11 cellular contexts compared by ENCODE assay signal in the genomic region with DNA sequence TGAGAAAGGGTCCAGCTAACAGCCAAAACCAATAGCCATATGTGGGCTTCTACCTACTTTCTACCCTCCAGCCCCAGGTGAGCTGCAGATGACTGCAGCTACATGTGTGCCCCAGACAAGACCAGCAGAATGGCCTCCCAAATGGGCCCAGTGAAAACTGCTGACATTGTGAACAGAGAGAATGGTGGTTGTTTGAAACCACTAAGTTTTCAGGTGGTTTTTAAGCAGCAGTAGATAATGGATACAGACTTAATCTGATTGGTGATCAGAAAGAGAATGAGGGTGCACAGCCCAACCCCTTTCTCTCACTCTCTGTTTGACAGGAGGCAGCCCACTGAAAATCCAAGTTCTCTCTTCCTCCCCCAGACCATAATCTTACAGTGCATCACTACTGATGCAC. TPM values are rescaled to one million over a fixed set of nuclear protein-coding genes. Genes with fewer than 3 reads are reported as not detected.
DNase-seq lines count a peak whose midpoint lies in the region; ATAC-seq and TF ChIP-seq lines count a peak whose summit lies in the region.
"Had no signal": no experiment of that assay in that cellular context is flagged by ENCODE, and none has a peak within 500 bp of the region (broad histone marks: within the 10 kb centered on the region; RNA-seq: fewer than 3 reads in every experiment).

No MANE protein-coding gene starts in this region.

- H3K23ac ChIP-seq in trophoblast cell (ENCODE audit: low read length): no peak overlapping the region

- H4K20me1 ChIP-seq in GM23338 (replicated peaks; ENCODE audit: insufficient read depth): no peaks in the 10 kb centered on the region

- H4K12ac ChIP-seq in trophoblast cell (ENCODE audit: low read depth, low read length): no peak overlapping the region

- H3K14ac ChIP-seq in trophoblast cell (ENCODE audit: low read length): no peak overlapping the region

- no peaks in the 10 kb centered on the region for H3K9me3 Mint-ChIP-seq in GM23338
- H3K9me3 Mint-ChIP-seq in mesothelial cell of epicardium: no peaks in the 10 kb centered on the region
- H3K9me3 Mint-ChIP-seq in naive thymus-derived CD8-positive, alpha-beta T cell: no peaks in the 10 kb centered on the region

- H3F3A ChIP-seq in GM23338 (replicated peaks; ENCODE audit: low read depth): no peaks in the 10 kb centered on the region

- H3K9ac ChIP-seq in trophoblast cell (ENCODE audit: low read length): no peak overlapping the region

- H4K8ac ChIP-seq in trophoblast cell (ENCODE audit: low read depth, low read length): no peak overlapping the region

- H3K4me1 ChIP-seq in GM23338 (ENCODE audit: insufficient read depth) (no peaks in the 10 kb centered on the region), trophoblast cell (ENCODE audit: control insufficient read depth in 1 of 2, insufficient read depth in 2 of 2, low read length in 2 of 2) (no peaks in the 10 kb centered on the region)

- no peak overlapping the region for H3K18ac ChIP-seq in trophoblast cell (ENCODE audit: low read length)

- H3K4me3 Mint-ChIP-seq in GM23338 (no peak overlapping the region), mesothelial cell of epicardium (no peak overlapping the region)
- peak overlapping the region in 1 of 10 donors; percentile 23 for H3K4me3 Mint-ChIP-seq in naive thymus-derived CD8-positive, alpha-beta T cell
- H3K4me3 Mint-ChIP-seq: B cell had no signal

- H2BK120ac ChIP-seq in trophoblast cell (ENCODE audit: insufficient read depth, low read length, poor library complexity): no peak overlapping the region

- TF ChIP-seq CTCF in GM06990 (IDR thresholded peaks at IDR 0.05; ENCODE audit: insufficient read depth, low read length, poor library complexity, severe bottlenecking) (no peak), GM23338 (conservative IDR thresholded peaks at IDR 0.05; ENCODE audit: low read depth in 2 of 2) (no peak), mesothelial cell of epicardium (IDR thresholded peaks at IDR 0.05; ENCODE audit: unreplicated experiment) (no peak)

- H2AFZ ChIP-seq in GM23338 (0 out of 2 replicates have a peak overlapping the region, but pooled peaks have one; percentile 36), trophoblast cell (ENCODE audit: insufficient read depth, low read length, poor library complexity) (no peak overlapping the region)

- H4K91ac ChIP-seq in trophoblast cell (ENCODE audit: low read depth, low read length): no peak overlapping the region

- H3K27ac ChIP-seq in GM23338 (ENCODE audit: low read depth) (no peak overlapping the region), trophoblast cell (ENCODE audit: low read depth, low read length) (no peak overlapping the region)

- H3K36me3 Mint-ChIP-seq in GM23338 (ENCODE audit: low read depth) (no peaks in the 10 kb centered on the region), mesothelial cell of epicardium (no peaks in the 10 kb centered on the region)
- H3K36me3 Mint-ChIP-seq in naive thymus-derived CD8-positive, alpha-beta T cell: no peaks in the 10 kb centered on the region

- H3K27me3 ChIP-seq in GM06990 (replicated peaks; ENCODE audit: control insufficient read depth, insufficient read depth, low read length): no peaks in the 10 kb centered on the region
- H3K27me3 ChIP-seq in GM23338 (ENCODE audit: insufficient read depth): no peaks in the 10 kb centered on the region
- no peaks in the 10 kb centered on the region for H3K27me3 ChIP-seq in trophoblast cell (ENCODE audit: insufficient read depth, low read length)

- H2BK12ac ChIP-seq in trophoblast cell (ENCODE audit: low read length): no peak overlapping the region

- POLR2A ChIA-PET in naive thymus-derived CD8-positive, alpha-beta T cell (lab: Charles Lee): no interaction called here

- H3K27ac Mint-ChIP-seq in GM23338 (no peak overlapping the region), mesothelial cell of epicardium (no peak overlapping the region)
- peak overlapping the region in 2 of 10 donors; percentile 33 to 47 for H3K27ac Mint-ChIP-seq in naive thymus-derived CD8-positive, alpha-beta T cell
- H3K27ac Mint-ChIP-seq: B cell had no signal

- peaks cover 4% of the 10 kb centered on the region for H3K27me3 Mint-ChIP-seq in GM23338 (ENCODE audit: insufficient read depth, low read depth, poor library complexity)
- H3K27me3 Mint-ChIP-seq in mesothelial cell of epicardium (ENCODE audit: low read depth): no peaks in the 10 kb centered on the region
- H3K27me3 Mint-ChIP-seq in naive thymus-derived CD8-positive, alpha-beta T cell: peaks cover 3 to 9% (median 6%) of the 10 kb centered on the region in 5 donors

- ATAC-seq in GM18907 (IDR thresholded peaks at IDR 0.05; ENCODE audit: unreplicated experiment) (peak; percentile 99), GM23338 (no peak), HG03432 (IDR thresholded peaks at IDR 0.05; ENCODE audit: unreplicated experiment) (peak; percentile 88)
- ATAC-seq in naive thymus-derived CD8-positive, alpha-beta T cell: no peak

- H2AK5ac ChIP-seq in trophoblast cell (ENCODE audit: low read length): no peak overlapping the region

- H3K4me2 ChIP-seq in GM23338 (no peak overlapping the region), trophoblast cell (ENCODE audit: low read length) (no peak overlapping the region)

- H2BK5ac ChIP-seq in trophoblast cell (ENCODE audit: low read depth, low read length, poor library complexity): no peak overlapping the region

- H3K36me3 ChIP-seq in GM06990 (ENCODE audit: control insufficient read depth, insufficient read depth, low read length) (no peaks in the 10 kb centered on the region), GM23338 (ENCODE audit: insufficient read depth) (no peaks in the 10 kb centered on the region), trophoblast cell (ENCODE audit: control insufficient read depth in 1 of 2, insufficient read depth in 2 of 2, low read length in 2 of 2) (no peaks in the 10 kb centered on the region)

- no peaks in the 10 kb centered on the region for H3K9me3 ChIP-seq in trophoblast cell (ENCODE audit: insufficient read depth, low read depth, low read length)

- H3K4me3 ChIP-seq in GM06990 (replicated peaks; ENCODE audit: low read depth, low read length) (no peak overlapping the region), GM23338 (no peak overlapping the region), trophoblast cell (ENCODE audit: low read depth, low read length) (no peak overlapping the region)

- DNase-seq in GM06990 (ENCODE audit: extremely low read depth, insufficient read length) (peak; percentile 42), GM23338 (ENCODE audit: low spot score) (no peak), trophoblast cell (no peak), mesothelial cell of epicardium (ENCODE audit: low spot score in 2 of 2, unreplicated experiment in 2 of 2) (no peak), COLO829 (ENCODE audit: low spot score) (no peak)
- DNase-seq in naive thymus-derived CD8-positive, alpha-beta T cell: no peak
- DNase-seq: erythroblast, KBM-7 had no signal

- no peaks in the 10 kb centered on the region for H3K79me2 ChIP-seq in GM23338 (replicated peaks; ENCODE audit: insufficient read depth)
- H3K79me2 ChIP-seq in trophoblast cell (ENCODE audit: control insufficient read depth, insufficient read depth, low read length, poor library complexity): no peaks in the 10 kb centered on the region

- peaks cover 4% of the 10 kb centered on the region; the same call in 1 of the 2 replicates for H3K9me2 ChIP-seq in GM23338 (ENCODE audit: insufficient read depth)

- H3K4ac ChIP-seq in trophoblast cell (ENCODE audit: low read depth, low read length): no peak overlapping the region

- no peaks in the 10 kb centered on the region for H3K79me1 ChIP-seq in trophoblast cell (ENCODE audit: low read length)

- H3K4me1 Mint-ChIP-seq in GM23338 (no peaks in the 10 kb centered on the region), mesothelial cell of epicardium (no peaks in the 10 kb centered on the region)
- H3K4me1 Mint-ChIP-seq in naive thymus-derived CD8-positive, alpha-beta T cell: peaks cover 0 to 2% (median 0%) of the 10 kb centered on the region in 4 donors
- H3K4me1 Mint-ChIP-seq: B cell had no signal

TF ChIP-seq in GM23338, 12 proteins besides CTCF, POLR2A, EP300 and RAD21 (continues in another document):
- no peak for TF ChIP-seq JUNB (IDR thresholded peaks at IDR 0.05; ENCODE audit: unreplicated experiment)
- no peak for TF ChIP-seq EZH2 (IDR thresholded peaks at IDR 0.05; ENCODE audit: low read depth, unreplicated experiment)
- TF ChIP-seq, protein P1, sequence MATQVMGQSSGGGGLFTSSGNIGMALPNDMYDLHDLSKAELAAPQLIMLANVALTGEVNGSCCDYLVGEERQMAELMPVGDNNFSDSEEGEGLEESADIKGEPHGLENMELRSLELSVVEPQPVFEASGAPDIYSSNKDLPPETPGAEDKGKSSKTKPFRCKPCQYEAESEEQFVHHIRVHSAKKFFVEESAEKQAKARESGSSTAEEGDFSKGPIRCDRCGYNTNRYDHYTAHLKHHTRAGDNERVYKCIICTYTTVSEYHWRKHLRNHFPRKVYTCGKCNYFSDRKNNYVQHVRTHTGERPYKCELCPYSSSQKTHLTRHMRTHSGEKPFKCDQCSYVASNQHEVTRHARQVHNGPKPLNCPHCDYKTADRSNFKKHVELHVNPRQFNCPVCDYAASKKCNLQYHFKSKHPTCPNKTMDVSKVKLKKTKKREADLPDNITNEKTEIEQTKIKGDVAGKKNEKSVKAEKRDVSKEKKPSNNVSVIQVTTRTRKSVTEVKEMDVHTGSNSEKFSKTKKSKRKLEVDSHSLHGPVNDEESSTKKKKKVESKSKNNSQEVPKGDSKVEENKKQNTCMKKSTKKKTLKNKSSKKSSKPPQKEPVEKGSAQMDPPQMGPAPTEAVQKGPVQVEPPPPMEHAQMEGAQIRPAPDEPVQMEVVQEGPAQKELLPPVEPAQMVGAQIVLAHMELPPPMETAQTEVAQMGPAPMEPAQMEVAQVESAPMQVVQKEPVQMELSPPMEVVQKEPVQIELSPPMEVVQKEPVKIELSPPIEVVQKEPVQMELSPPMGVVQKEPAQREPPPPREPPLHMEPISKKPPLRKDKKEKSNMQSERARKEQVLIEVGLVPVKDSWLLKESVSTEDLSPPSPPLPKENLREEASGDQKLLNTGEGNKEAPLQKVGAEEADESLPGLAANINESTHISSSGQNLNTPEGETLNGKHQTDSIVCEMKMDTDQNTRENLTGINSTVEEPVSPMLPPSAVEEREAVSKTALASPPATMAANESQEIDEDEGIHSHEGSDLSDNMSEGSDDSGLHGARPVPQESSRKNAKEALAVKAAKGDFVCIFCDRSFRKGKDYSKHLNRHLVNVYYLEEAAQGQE (IDR thresholded peaks at IDR 0.05; ENCODE audit: unreplicated experiment): no peak
- no peak for TF ChIP-seq ZNF114 (CRISPR knock-in tag; IDR thresholded peaks at IDR 0.05)
- TF ChIP-seq POLR2AphosphoS5 (IDR thresholded peaks at IDR 0.05; ENCODE audit: low read depth): no peak
- no peak for TF ChIP-seq ZNF331 (CRISPR knock-in tag; IDR thresholded peaks at IDR 0.05; ENCODE audit: low read depth)
- TF ChIP-seq CREB1 (CRISPR knock-in tag; IDR thresholded peaks at IDR 0.05; ENCODE audit: low read depth): no peak

RNA-seq across cellular contexts. Expression of a gene that starts 42.5 kb away (rescaled TPM):
- 2.6 TPM in 2 replicates for total RNA-seq in GM23338 (2014; rRNA removed; shearing (Covaris generic))
- 1.4 and 2.3 TPM in 2 replicates for polyA plus RNA-seq in GM23338 (2016; fragmentation: Nextera tagmentation; extraction: Ambion mirVana)
- polyA plus RNA-seq in trophoblast cell (2013): 1.3 TPM in 2 replicates
- 2.3 to 3.2 TPM (median 2.9 TPM) in 3 replicates for total RNA-seq in mesothelial cell of epicardium
- total RNA-seq in naive thymus-derived CD8-positive, alpha-beta T cell: 1 to 10 TPM; 1.9 to 2.4 TPM
- 1 to 10 TPM in 2 of 3 donors, under 1 TPM in 1; 0.46 to 1.5 (median 1.1) TPM for polyA plus RNA-seq in naive thymus-derived CD8-positive, alpha-beta T cell

Comparison
In these comparisons a context has a peak if more than half of its experiments do, and no peak if none do; other contexts are left out.
1. ATAC-seq: peak in GM18907 (single experiment) and HG03432 (single experiment); none in GM23338 (single experiment) and naive thymus-derived CD8-positive, alpha-beta T cell (0 of 2).